In genomic region chr2:226792155-226792871, GRCh38 we compare ENCODE assay signal across 1 cellular context.
TF ChIP-seq lines count a peak whose summit lies in the region.

No MANE protein-coding gene starts in this region.

TF ChIP-seq in HepG2, 621 proteins besides CTCF, POLR2A, EP300 and RAD21:
- TF ChIP-seq HNF4G (IDR thresholded peaks at IDR 0.05; ENCODE audit: borderline replicate concordance, low read depth, low read length) (no peak), HNF4G (CRISPR knock-in tag; IDR thresholded peaks at IDR 0.05; ENCODE audit: borderline replicate concordance, low read depth) (no peak), TBL1XR1 (IDR thresholded peaks at IDR 0.05; ENCODE audit: borderline replicate concordance, low read length, partially characterized antibody) (no peak), HOXA7 (CRISPR knock-in tag; IDR thresholded peaks at IDR 0.05) (no peak), SMYD3 (CRISPR knock-in tag; IDR thresholded peaks at IDR 0.05) (0 out of 2 replicates have a peak, but pooled peaks have one; percentile 58), MTERF4 (CRISPR knock-in tag; IDR thresholded peaks at IDR 0.05) (peak; percentile 55; the same call in 1 of the 2 replicates), ZBTB14 (CRISPR knock-in tag; IDR thresholded peaks at IDR 0.05) (no peak), NFKB2 (CRISPR knock-in tag; IDR thresholded peaks at IDR 0.05; ENCODE audit: borderline replicate concordance) (no peak), ZNF644 (CRISPR knock-in tag; IDR thresholded peaks at IDR 0.05; ENCODE audit: low read depth) (no peak), KDM2A (CRISPR knock-in tag; IDR thresholded peaks at IDR 0.05; ENCODE audit: borderline replicate concordance, low read depth) (0 out of 2 replicates have a peak, but pooled peaks have one; percentile 19), SNAI1 (CRISPR knock-in tag; IDR thresholded peaks at IDR 0.05; ENCODE audit: borderline replicate concordance) (no peak), KDM4B (CRISPR knock-in tag; IDR thresholded peaks at IDR 0.05) (no peak), BORCS8-MEF2B (CRISPR knock-in tag; IDR thresholded peaks at IDR 0.05) (0 out of 2 replicates have a peak, but pooled peaks have one; percentile 11), SAP130 (CRISPR knock-in tag; IDR thresholded peaks at IDR 0.05; ENCODE audit: low read depth) (0 out of 2 replicates have a peak, but pooled peaks have one; percentile 18), HIVEP1 (CRISPR knock-in tag; IDR thresholded peaks at IDR 0.05) (no peak), ZMYM4 (CRISPR knock-in tag; IDR thresholded peaks at IDR 0.05) (peak; percentile 25; the same call in 1 of the 2 replicates), ARID2 (CRISPR knock-in tag; IDR thresholded peaks at IDR 0.05; ENCODE audit: borderline replicate concordance) (0 out of 2 replicates have a peak, but pooled peaks have one; percentile 28), ZNF605 (CRISPR knock-in tag; IDR thresholded peaks at IDR 0.05) (peak; percentile 57; the same call in 1 of the 2 replicates), ZNF281 (CRISPR knock-in tag; IDR thresholded peaks at IDR 0.05; ENCODE audit: borderline replicate concordance) (no peak), WIZ (CRISPR knock-in tag; IDR thresholded peaks at IDR 0.05) (no peak), TOPORS (CRISPR knock-in tag; IDR thresholded peaks at IDR 0.05) (0 out of 2 replicates have a peak, but pooled peaks have one; percentile 46), ZNF619 (CRISPR knock-in tag; IDR thresholded peaks at IDR 0.05) (peak; percentile 72; the same call in 1 of the 2 replicates), STAT6 (CRISPR knock-in tag; IDR thresholded peaks at IDR 0.05; ENCODE audit: borderline replicate concordance) (peak; percentile 69; the same call in 1 of the 2 replicates), ZNF557 (CRISPR knock-in tag; IDR thresholded peaks at IDR 0.05) (no peak), CHCHD3 (CRISPR knock-in tag; IDR thresholded peaks at IDR 0.05) (no peak), TARDBP (CRISPR knock-in tag; IDR thresholded peaks at IDR 0.05) (peak; percentile 61; the same call in 1 of the 2 replicates), ZNF34 (CRISPR knock-in tag; IDR thresholded peaks at IDR 0.05; ENCODE audit: borderline replicate concordance) (no peak)
- TF ChIP-seq, protein P1, sequence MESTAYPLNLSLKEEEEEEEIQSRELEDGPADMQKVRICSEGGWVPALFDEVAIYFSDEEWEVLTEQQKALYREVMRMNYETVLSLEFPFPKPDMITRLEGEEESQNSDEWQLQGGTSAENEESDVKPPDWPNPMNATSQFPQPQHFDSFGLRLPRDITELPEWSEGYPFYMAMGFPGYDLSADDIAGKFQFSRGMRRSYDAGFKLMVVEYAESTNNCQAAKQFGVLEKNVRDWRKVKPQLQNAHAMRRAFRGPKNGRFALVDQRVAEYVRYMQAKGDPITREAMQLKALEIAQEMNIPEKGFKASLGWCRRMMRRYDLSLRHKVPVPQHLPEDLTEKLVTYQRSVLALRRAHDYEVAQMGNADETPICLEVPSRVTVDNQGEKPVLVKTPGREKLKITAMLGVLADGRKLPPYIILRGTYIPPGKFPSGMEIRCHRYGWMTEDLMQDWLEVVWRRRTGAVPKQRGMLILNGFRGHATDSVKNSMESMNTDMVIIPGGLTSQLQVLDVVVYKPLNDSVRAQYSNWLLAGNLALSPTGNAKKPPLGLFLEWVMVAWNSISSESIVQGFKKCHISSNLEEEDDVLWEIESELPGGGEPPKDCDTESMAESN (CRISPR knock-in tag; conservative IDR thresholded peaks at IDR 0.05): 0 out of 2 replicates have a peak, but pooled peaks have one; percentile 50
- TF ChIP-seq, protein P2, sequence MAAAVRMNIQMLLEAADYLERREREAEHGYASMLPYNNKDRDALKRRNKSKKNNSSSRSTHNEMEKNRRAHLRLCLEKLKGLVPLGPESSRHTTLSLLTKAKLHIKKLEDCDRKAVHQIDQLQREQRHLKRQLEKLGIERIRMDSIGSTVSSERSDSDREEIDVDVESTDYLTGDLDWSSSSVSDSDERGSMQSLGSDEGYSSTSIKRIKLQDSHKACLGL (CRISPR knock-in tag; IDR thresholded peaks at IDR 0.05): no peak
